19 cellular contexts compared by ENCODE assay signal in the genomic region with DNA sequence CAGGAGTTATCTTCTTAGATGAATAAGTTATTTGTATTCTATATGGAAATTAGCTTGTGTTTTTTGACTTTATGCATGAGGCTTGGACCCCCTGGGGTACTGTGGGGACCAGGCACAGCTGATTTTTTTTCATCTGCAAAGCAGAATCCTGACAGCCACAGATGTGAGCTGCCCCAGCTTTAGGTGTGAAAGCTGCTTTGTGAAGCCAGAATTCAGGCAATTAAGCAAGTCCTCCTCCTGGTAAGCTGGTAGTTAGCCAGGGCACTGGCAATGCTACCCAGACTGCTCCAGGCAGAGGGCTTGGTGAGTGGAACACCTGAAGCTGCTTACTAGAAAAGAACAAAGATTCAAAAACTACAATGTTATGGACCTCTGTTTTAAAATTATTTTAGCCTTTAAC.
DNase-seq lines count a peak whose midpoint lies in the region; ATAC-seq and TF ChIP-seq lines count a peak whose summit lies in the region.
"Had no signal": no experiment of that assay in that cellular context is flagged by ENCODE, and none has a peak within 500 bp of the region (broad histone marks: within the 10 kb centered on the region; RNA-seq: fewer than 3 reads in every experiment).

No MANE protein-coding gene starts in this region.

- no peak overlapping the region for H3K4me2 ChIP-seq in H9 (ENCODE audit: insufficient read depth, insufficient read length, low read length)
- H3K4me2 ChIP-seq in neural progenitor cell, result no peak overlapping the region

- peaks cover under 1 to 13% (median 2%) of the 10 kb centered on the region in 3 experiments; a peak in 5 of 7 replicates for H3K36me3 Mint-ChIP-seq in H9 (ENCODE audit: insufficient read depth in 1 of 3, low read depth in 3 of 3)
- no peaks in the 10 kb centered on the region for H3K36me3 Mint-ChIP-seq in endodermal cell (ENCODE audit: low read depth)
- peaks cover under 1% of the 10 kb centered on the region for H3K36me3 Mint-ChIP-seq in neural progenitor cell
- H3K36me3 Mint-ChIP-seq in activated CD4-positive, alpha-beta memory T cell treated with anti-CD3 and anti-CD28 coated beads, Interleukin-2, amount 10 ng/mL, durations not matched to agents 7 days and 5 days (ENCODE audit: low read depth), result no peaks in the 10 kb centered on the region
- no peaks in the 10 kb centered on the region for H3K36me3 Mint-ChIP-seq in T-helper 17 cell (ENCODE audit: low read depth)
- H3K36me3 Mint-ChIP-seq: CD14-positive monocyte had no signal

- no peak overlapping the region for H2BK120ac ChIP-seq in H9 (ENCODE audit: low read depth, low read length, poor library complexity, severe bottlenecking)

- H3K4me3 ChIP-seq in endodermal cell (ENCODE audit: low read length) (no peak overlapping the region), neural progenitor cell (no peak overlapping the region)
- H3K4me3 ChIP-seq: HAP-1 had no signal

- H3K23me2 ChIP-seq in H9 (ENCODE audit: insufficient read length, low read depth, low read length, poor library complexity, severe bottlenecking), result no peaks in the 10 kb centered on the region

- H4K91ac ChIP-seq in H9 (ENCODE audit: insufficient read length, low read depth, low read length), result no peak overlapping the region

- no peak overlapping the region for H2BK15ac ChIP-seq in H9 (ENCODE audit: low read depth, low read length)

- no peak for ATAC-seq in T-helper 17 cell

- H2AFZ ChIP-seq in H9 (ENCODE audit: low read length) (no peak overlapping the region), neural progenitor cell (replicated peaks) (no peak overlapping the region)

- H3K9me3 ChIP-seq in H9 (ENCODE audit: control insufficient read depth, low read depth, low read length) (no peaks in the 10 kb centered on the region), endodermal cell (ENCODE audit: control insufficient read depth, low read length) (peaks cover 10% of the 10 kb centered on the region), neural progenitor cell (ENCODE audit: low read depth) (peaks cover 5% of the 10 kb centered on the region), T-helper 17 cell (ENCODE audit: control insufficient read depth, low read length, poor library complexity, severe bottlenecking) (no peaks in the 10 kb centered on the region)
- H3K9me3 ChIP-seq: HAP-1 had no signal

- H3K79me2 ChIP-seq in H9 (ENCODE audit: insufficient read depth, low read length) (no peaks in the 10 kb centered on the region), neural progenitor cell (ENCODE audit: low read depth) (no peaks in the 10 kb centered on the region)

- H3K36me3 ChIP-seq in endodermal cell (ENCODE audit: control insufficient read depth, insufficient read depth, low read length) (no peaks in the 10 kb centered on the region), neural progenitor cell (peaks cover 6% of the 10 kb centered on the region)
- H3K36me3 ChIP-seq: HAP-1 had no signal

- H3K27ac ChIP-seq in H9 (ENCODE audit: insufficient read length, low read depth, low read length), result no peak overlapping the region
- H3K27ac ChIP-seq in endodermal cell (ENCODE audit: low read depth, low read length), result no peak overlapping the region
- peak overlapping the region; percentile 46 for H3K27ac ChIP-seq in neural progenitor cell
- H3K27ac ChIP-seq: 22Rv1, HL-60 had no signal

- H3F3A ChIP-seq in neural progenitor cell (ENCODE audit: low read depth), result no peaks in the 10 kb centered on the region

- H3K18ac ChIP-seq in H9 (ENCODE audit: insufficient read length, low read depth, low read length), result no peak overlapping the region

- no peak overlapping the region for H3K27ac Mint-ChIP-seq in H9
- H3K27ac Mint-ChIP-seq in endodermal cell, result no peak overlapping the region
- no peak overlapping the region for H3K27ac Mint-ChIP-seq in neural progenitor cell
- no peak overlapping the region for H3K27ac Mint-ChIP-seq in activated CD4-positive, alpha-beta memory T cell treated with anti-CD3 and anti-CD28 coated beads, Interleukin-2, amount 10 ng/mL, durations not matched to agents 7 days and 5 days
- H3K27ac Mint-ChIP-seq in T-helper 17 cell, result no peak overlapping the region
- H3K27ac Mint-ChIP-seq: CD14-positive monocyte had no signal

- H3K4me1 Mint-ChIP-seq in H9 (peaks cover 4 to 6% of the 10 kb centered on the region in 2 experiments; a peak in 2 of 4 replicates), endodermal cell (no peaks in the 10 kb centered on the region), neural progenitor cell (peaks cover 9% of the 10 kb centered on the region), T-helper 17 cell (no peaks in the 10 kb centered on the region)
- no peaks in the 10 kb centered on the region for H3K4me1 Mint-ChIP-seq in activated CD4-positive, alpha-beta memory T cell treated with anti-CD3 and anti-CD28 coated beads, Interleukin-2, amount 10 ng/mL, durations not matched to agents 7 days and 5 days
- H3K4me1 Mint-ChIP-seq: CD14-positive monocyte had no signal

- H3T11ph ChIP-seq in H9 (ENCODE audit: low read length), result no peak overlapping the region

- H3K4me3 Mint-ChIP-seq in H9 (no peak overlapping the region), endodermal cell (no peak overlapping the region), neural progenitor cell (no peak overlapping the region), T-helper 17 cell (no peak overlapping the region)
- no peak overlapping the region for H3K4me3 Mint-ChIP-seq in activated CD4-positive, alpha-beta memory T cell treated with anti-CD3 and anti-CD28 coated beads, Interleukin-2, amount 10 ng/mL, durations not matched to agents 7 days and 5 days
- H3K4me3 Mint-ChIP-seq: CD14-positive monocyte had no signal

- H3K9ac ChIP-seq in H9 (ENCODE audit: extremely low read depth, insufficient read length, low read length) (no peak overlapping the region), endodermal cell (ENCODE audit: extremely low read depth, low read length, poor library complexity, severe bottlenecking) (no peak overlapping the region), neural progenitor cell (no peak overlapping the region)

- H4K20me1 ChIP-seq in H9 (ENCODE audit: control insufficient read depth, insufficient read depth, insufficient read length) (no peaks in the 10 kb centered on the region), neural progenitor cell (ENCODE audit: low read depth) (no peaks in the 10 kb centered on the region)

- no peak overlapping the region for H3K23ac ChIP-seq in H9 (ENCODE audit: insufficient read length, low read depth, low read length)

- no peak overlapping the region for H2AK5ac ChIP-seq in H9 (ENCODE audit: insufficient read length, low read length)

- H4K8ac ChIP-seq in H9 (replicated peaks; ENCODE audit: insufficient read length, low read depth, low read length), result no peak overlapping the region

- H3K9me3 Mint-ChIP-seq in H9, result peaks cover 3 to 6% of the 10 kb centered on the region in 2 experiments; a peak in 3 of 5 replicates
- peaks cover 9% of the 10 kb centered on the region for H3K9me3 Mint-ChIP-seq in endodermal cell
- H3K9me3 Mint-ChIP-seq in neural progenitor cell, result peaks cover 14% of the 10 kb centered on the region
- peaks cover 8% of the 10 kb centered on the region for H3K9me3 Mint-ChIP-seq in activated CD4-positive, alpha-beta memory T cell treated with anti-CD3 and anti-CD28 coated beads, Interleukin-2, amount 10 ng/mL, durations not matched to agents 7 days and 5 days

- no peak overlapping the region for H4K5ac ChIP-seq in H9 (ENCODE audit: insufficient read length, low read depth, low read length)

- no peaks in the 10 kb centered on the region for H3K79me1 ChIP-seq in H9 (ENCODE audit: insufficient read depth, low read depth, low read length, poor library complexity, severe bottlenecking)

- CTCF ChIA-PET in activated CD4-positive, alpha-beta memory T cell treated with anti-CD3 and anti-CD28 coated beads, Interleukin-2, amount 10 ng/mL, durations not matched to agents 7 days and 5 days (lab: Charles Lee), result no interaction called here

- no peak overlapping the region for H3K14ac ChIP-seq in H9 (ENCODE audit: insufficient read depth, low read length)

- TF ChIP-seq CTCF in H9 (conservative IDR thresholded peaks at IDR 0.05) (no peak), endodermal cell (conservative IDR thresholded peaks at IDR 0.05) (no peak), neural progenitor cell (IDR thresholded peaks at IDR 0.05) (no peak)

- no peak overlapping the region for H2BK12ac ChIP-seq in H9 (ENCODE audit: insufficient read length, low read depth, low read length)

- no peaks in the 10 kb centered on the region for H3K27me3 Mint-ChIP-seq in H9 (ENCODE audit: low read depth)
- no peaks in the 10 kb centered on the region for H3K27me3 Mint-ChIP-seq in endodermal cell (ENCODE audit: insufficient read depth)
- H3K27me3 Mint-ChIP-seq in neural progenitor cell (ENCODE audit: insufficient read depth, low read depth), result peaks cover 7% of the 10 kb centered on the region
- H3K27me3 Mint-ChIP-seq in activated CD4-positive, alpha-beta memory T cell treated with anti-CD3 and anti-CD28 coated beads, Interleukin-2, amount 10 ng/mL, durations not matched to agents 7 days and 5 days, result peaks cover 3% of the 10 kb centered on the region
- H3K27me3 Mint-ChIP-seq in T-helper 17 cell, result peaks cover 9% of the 10 kb centered on the region

- DNase-seq in DMS 273 (lab: John Stamatoyannopoulos, UW; ENCODE audit: unreplicated experiment), result peak; percentile 34
- DNase-seq in DMS 273 treated with DMSO at 0.1 percent for 48 hours (lab: John Stamatoyannopoulos, UW), result no peak
- DNase-seq in H9, result peak; percentile 30
- peak; percentile 56 for DNase-seq in endodermal cell
- DNase-seq in neural progenitor cell (ENCODE audit: low spot score), result peak; percentile 36
- DNase-seq in ecto neural progenitor cell (ENCODE audit: low spot score), result no peak
- DNase-seq in activated CD4-positive, alpha-beta memory T cell treated with anti-CD3 and anti-CD28 coated beads, Interleukin-2, amount 10 ng/mL, durations not matched to agents 7 days and 5 days, result no peak
- DNase-seq in T-helper 17 cell, result no peak
- DNase-seq: DMS153; GDM1; NCI-H1436 treated with DMSO at 0.1 percent for 48 hours; NCI-H2227 treated with DMSO at 0.1 percent for 48 hours; NCI-H524 treated with DMSO at 0.1 percent for 48 hours; NK-92 treated with Interleukin-12 subunit alpha and Interleukin-12 subunit beta, amount 100 ng/mL, for 24 hours; Right ventricle myocardium superior had no signal

- no peak overlapping the region for H2BK20ac ChIP-seq in H9 (ENCODE audit: low read depth, low read length, poor library complexity, severe bottlenecking)

- no peaks in the 10 kb centered on the region for H3K4me1 ChIP-seq in H9 (ENCODE audit: insufficient read depth, low read length)
- H3K4me1 ChIP-seq in endodermal cell (ENCODE audit: control insufficient read depth, insufficient read depth, low read length), result no peaks in the 10 kb centered on the region
- H3K4me1 ChIP-seq in neural progenitor cell, result peaks cover 6% of the 10 kb centered on the region
- H3K4me1 ChIP-seq: HAP-1 had no signal

- H3K4ac ChIP-seq in H9 (ENCODE audit: low read depth, low read length), result no peak overlapping the region

- H2BK5ac ChIP-seq in H9 (ENCODE audit: insufficient read length, low read length), result no peak overlapping the region

- H3K27me3 ChIP-seq in H9 (ENCODE audit: insufficient read depth, low read length) (no peaks in the 10 kb centered on the region), endodermal cell (ENCODE audit: control insufficient read depth, insufficient read depth, low read length, poor library complexity, severe bottlenecking) (no peaks in the 10 kb centered on the region), neural progenitor cell (no peaks in the 10 kb centered on the region)

- POLR2A ChIA-PET in activated CD4-positive, alpha-beta memory T cell treated with anti-CD3 and anti-CD28 coated beads, Interleukin-2, amount 10 ng/mL, durations not matched to agents 7 days and 5 days (lab: Charles Lee), result no interaction called here

- H3K56ac ChIP-seq in H9 (ENCODE audit: insufficient read length, low read depth, low read length), result no peak overlapping the region

Comparison
In these comparisons a context has a peak if more than half of its experiments do, and no peak if none do; other contexts are left out.
1. DNase-seq: peak in DMS 273 (single experiment), H9 (single experiment), endodermal cell (single experiment) and neural progenitor cell (single experiment); none in DMS 273 treated with DMSO at 0.1 percent for 48 hours (single experiment), ecto neural progenitor cell (single experiment), activated CD4-positive, alpha-beta memory T cell treated with anti-CD3 and anti-CD28 coated beads, Interleukin-2, amount 10 ng/mL, durations not matched to agents 7 days and 5 days (single experiment) and T-helper 17 cell (0 of 3).